Comparison of ENCODE assay signal across 8 cellular contexts in genomic region chr5:157670662-157671591, GRCh38. TPM values are rescaled to one million over a fixed set of nuclear protein-coding genes. Genes with fewer than 3 reads are reported as not detected.
DNase-seq lines count a peak whose midpoint lies in the region; ATAC-seq, FAIRE-seq and TF ChIP-seq lines count a peak whose summit lies in the region.

Gene C5orf52 (plus strand): TSS chr5:157671533. CDS start chr5:157671615, 82 bp downstream.

- peak within 1 kb of the TSS in 2 of 4 donors; percentile 23 to 59 for H3K4me3 ChIP-seq in adrenal gland
- no peak within 1 kb of the TSS for H3K4me3 ChIP-seq in hepatocyte
- peak within 1 kb of the TSS; percentile 45 to 65 (median 58) for H3K4me3 ChIP-seq in sigmoid colon

- H3K27ac ChIP-seq in adrenal gland (no peak within 1 kb of the TSS), hepatocyte (peak within 1 kb of the TSS; percentile 84), sigmoid colon (peak within 1 kb of the TSS in 2 of 4 donors; percentile 32 to 37)

- no peak within 1 kb of the TSS for H2AFZ ChIP-seq in hepatocyte

- peaks cover 20% of the 10 kb centered on the region for H3K27me3 ChIP-seq in adrenal gland
- H3K27me3 ChIP-seq in hepatocyte: no peaks in the 10 kb centered on the region
- peaks cover 0 to 17% (median 2%) of the 10 kb centered on the region in 3 donors for H3K27me3 ChIP-seq in sigmoid colon

- H3K36me3 ChIP-seq in adrenal gland (replicated peaks in 1 of 2): no peaks in the 10 kb centered on the region
- H3K36me3 ChIP-seq in hepatocyte (replicated peaks; ENCODE audit: insufficient read depth, low read depth): no peaks in the 10 kb centered on the region
- H3K36me3 ChIP-seq in sigmoid colon: no peaks in the 10 kb centered on the region

- 4 to 19% (median 7%) methylated on average over 12 to 59 of the region's 59 CpGs for WGBS in adrenal gland, 4 donors
- 94% methylated on average over 58 of the region's 59 CpGs for WGBS in hepatocyte (ENCODE audit: low lambda C conversion rate, missing lambda C conversion rate)
- WGBS in sigmoid colon, 2 donors: 0 to 1% methylated on average over 59 of the region's 59 CpGs

- H4K20me1 ChIP-seq in hepatocyte (ENCODE audit: insufficient read depth, poor library complexity, severe bottlenecking): no peaks in the 10 kb centered on the region

- intact Hi-C loops in adrenal gland (cut with DNase I): no loop called here
- intact Hi-C loops in sigmoid colon (cut with DNase I): loop anchor here (5.0 kb wide), 1 partner anchor 94 kb away; the partner anchor contains the start of gene ADAM19

- no peaks in the 10 kb centered on the region for H3K9me2 ChIP-seq in hepatocyte (replicated peaks; ENCODE audit: insufficient read depth)

- peak in 2 of 3 donors; percentile 6 to 17 for DNase-seq in stimulated activated CD4-positive, alpha-beta T cell treated with anti-CD3 and anti-CD28 coated beads, Interleukin-12 subunit alpha, Interleukin-12 subunit beta, amount 100 ng/mL, for 48 hours (ENCODE audit: low read depth in 2 of 3, low spot score in 1 of 3)
- DNase-seq in stimulated activated CD4-positive, alpha-beta T cell treated with anti-CD3 and anti-CD28 coated beads, Interleukin-1b, Interleukin-23, amount 100 ng/mL, for 48 hours: no peak
- peak; percentile 75 for DNase-seq in NCI-H69 (lab: John Stamatoyannopoulos, UW)
- DNase-seq in adrenal gland: peak in 6 of 7 donors; percentile 19 to 60 (median 27)
- peak; percentile 58 for DNase-seq in hepatocyte (ENCODE audit: low spot score)
- peak; percentile 81 for DNase-seq in sigmoid colon
- DNase-seq in H54 (ENCODE audit: insufficient read length, low spot score): no peak

- no peak for ATAC-seq in GM21390 (IDR thresholded peaks at IDR 0.05; ENCODE audit: unreplicated experiment)

- TF ChIP-seq POLR2A in adrenal gland (IDR thresholded peaks at IDR 0.05) (no peak), sigmoid colon (IDR thresholded peaks at IDR 0.05) (peak in 1 of 2 donors; percentile 44), H54 (IDR thresholded peaks at IDR 0.05; ENCODE audit: low read depth, low read length) (no peak)

- TF ChIP-seq CTCF in adrenal gland (IDR thresholded peaks at IDR 0.05) (no peak), hepatocyte (IDR thresholded peaks at IDR 0.05; ENCODE audit: poor library complexity) (no peak), sigmoid colon (IDR thresholded peaks at IDR 0.05) (no peak)

- H3K4me2 ChIP-seq in hepatocyte: no peak within 1 kb of the TSS

- H3K4me1 ChIP-seq in adrenal gland (replicated peaks in 1 of 2): peaks cover 0 to 11% of the 10 kb centered on the region in 2 donors
- H3K4me1 ChIP-seq in hepatocyte (ENCODE audit: insufficient read depth): peaks cover 6% of the 10 kb centered on the region
- H3K4me1 ChIP-seq in sigmoid colon: peaks cover 0 to 16% (median 12%) of the 10 kb centered on the region in 4 donors

- no peak for TF ChIP-seq EP300 in sigmoid colon (IDR thresholded peaks at IDR 0.05)

- H3K9me3 ChIP-seq in adrenal gland (replicated peaks in 1 of 3): no peaks in the 10 kb centered on the region
- H3K9me3 ChIP-seq in hepatocyte (ENCODE audit: low read depth): no peaks in the 10 kb centered on the region
- no peaks in the 10 kb centered on the region for H3K9me3 ChIP-seq in sigmoid colon

- H3K79me2 ChIP-seq in hepatocyte: no peaks in the 10 kb centered on the region

- FAIRE-seq in H54 (lab: Jason Lieb, UNC): no peak

RNA-seq across cellular contexts. Expression of gene C5orf52, which starts in this region (rescaled TPM):
- total RNA-seq in adrenal gland (not detected), hepatocyte (not detected in 2 replicates), sigmoid colon (not detected)
- polyA plus RNA-seq in adrenal gland (not detected), hepatocyte (not detected in 2 replicates), sigmoid colon (under 1 TPM in 1 of 3 donors, not detected in 2; 0.48 TPM)

Comparison
In these comparisons a context has a peak if more than half of its experiments do, and no peak if none do; other contexts are left out.
1. DNase-seq: peak in stimulated activated CD4-positive, alpha-beta T cell treated with anti-CD3 and anti-CD28 coated beads, Interleukin-12 subunit alpha, Interleukin-12 subunit beta, amount 100 ng/mL, for 48 hours (2 of 3) and NCI-H69 (single experiment); none in stimulated activated CD4-positive, alpha-beta T cell treated with anti-CD3 and anti-CD28 coated beads, Interleukin-1b, Interleukin-23, amount 100 ng/mL, for 48 hours (single experiment) and H54 (single experiment).
2. Peak in DNase-seq in adrenal gland; RNA of the gene not detected or under 1 TPM.
3. Peak in DNase-seq and H3K27ac ChIP-seq in hepatocyte; RNA of the gene not detected or under 1 TPM.
4. Peak in DNase-seq and H3K4me3 ChIP-seq in sigmoid colon; RNA of the gene not detected or under 1 TPM.